In the genomic region with DNA sequence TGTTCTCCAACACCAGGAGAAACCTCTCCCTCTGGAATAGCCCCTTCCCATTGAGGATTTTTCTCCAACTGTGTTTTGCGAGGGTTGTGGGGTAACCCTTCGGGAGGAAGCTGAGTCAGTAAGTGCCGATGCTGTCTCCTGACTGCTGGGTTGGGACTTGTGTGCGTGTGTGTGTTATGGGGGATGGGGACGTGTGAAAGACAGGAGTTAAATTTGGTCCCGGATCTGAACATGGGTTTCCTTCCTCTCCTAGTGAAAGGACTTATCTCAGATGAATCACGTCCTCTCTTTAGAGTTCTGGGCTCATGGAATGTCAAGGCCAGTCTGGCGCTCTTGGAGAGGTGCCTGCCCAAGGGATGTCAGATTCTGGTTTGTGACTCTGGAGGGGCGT, we compare ENCODE assay signal across 1 cellular context.
TF ChIP-seq lines count a peak whose summit lies in the region.

No MANE protein-coding gene starts in this region.

TF ChIP-seq in GM23338, 12 proteins besides CTCF, POLR2A, EP300 and RAD21 (continued from another document):
- TF ChIP-seq, protein P1, sequence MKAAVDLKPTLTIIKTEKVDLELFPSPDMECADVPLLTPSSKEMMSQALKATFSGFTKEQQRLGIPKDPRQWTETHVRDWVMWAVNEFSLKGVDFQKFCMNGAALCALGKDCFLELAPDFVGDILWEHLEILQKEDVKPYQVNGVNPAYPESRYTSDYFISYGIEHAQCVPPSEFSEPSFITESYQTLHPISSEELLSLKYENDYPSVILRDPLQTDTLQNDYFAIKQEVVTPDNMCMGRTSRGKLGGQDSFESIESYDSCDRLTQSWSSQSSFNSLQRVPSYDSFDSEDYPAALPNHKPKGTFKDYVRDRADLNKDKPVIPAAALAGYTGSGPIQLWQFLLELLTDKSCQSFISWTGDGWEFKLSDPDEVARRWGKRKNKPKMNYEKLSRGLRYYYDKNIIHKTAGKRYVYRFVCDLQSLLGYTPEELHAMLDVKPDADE (IDR thresholded peaks at IDR 0.05): no peak
- TF ChIP-seq ZNF331 (CRISPR knock-in tag; IDR thresholded peaks at IDR 0.05; ENCODE audit: low read depth) (no peak), EZH2phosphoT487 (IDR thresholded peaks at IDR 0.05; ENCODE audit: unreplicated experiment) (no peak)
